In genomic region chr6:96015321-96015790, GRCh38 we compare ENCODE assay signal across 10 cellular contexts. TPM values are rescaled to one million over a fixed set of nuclear protein-coding genes. Genes with fewer than 3 reads are reported as not detected.
DNase-seq lines count a peak whose midpoint lies in the region; TF ChIP-seq lines count a peak whose summit lies in the region.
"Had no signal": no experiment of that assay in that cellular context is flagged by ENCODE, and none has a peak within 500 bp of the region (broad histone marks: within the 10 kb centered on the region; RNA-seq: fewer than 3 reads in every experiment).

No MANE protein-coding gene starts in this region.

- H3K4me3 Mint-ChIP-seq in Calu3 (ENCODE audit: low read depth, unreplicated experiment) (peak overlapping the region; percentile 72), nephron (peak overlapping the region; percentile 84 to 85 (median 85))
- H3K4me3 Mint-ChIP-seq in activated T-helper 2 cell treated with anti-CD3 and anti-CD28 coated beads, Interferon-gamma antibody, Interleukin-2, Interleukin-4, amounts not matched to agents 10 μg/mL and 5 μg/mL and 100 μg/mL, durations not matched to agents 14 hours and 24 hours and 36 hours (ENCODE audit: low read depth) = no peak overlapping the region

- no peaks in the 10 kb centered on the region for H3K36me3 ChIP-seq in left ventricle myocardium inferior

- no peaks in the 10 kb centered on the region for H3K4me1 ChIP-seq in left ventricle myocardium inferior

- no peaks in the 10 kb centered on the region for H3K9me3 Mint-ChIP-seq in Calu3 (ENCODE audit: low read depth, unreplicated experiment)
- no peaks in the 10 kb centered on the region for H3K9me3 Mint-ChIP-seq in nephron
- H3K9me3 Mint-ChIP-seq in activated T-helper 2 cell treated with anti-CD3 and anti-CD28 coated beads, Interferon-gamma antibody, Interleukin-2, Interleukin-4, amounts not matched to agents 10 μg/mL and 5 μg/mL and 100 μg/mL, durations not matched to agents 14 hours and 24 hours and 36 hours = no peaks in the 10 kb centered on the region

- TF ChIP-seq CTCF in Calu3 (IDR thresholded peaks at IDR 0.05; ENCODE audit: unreplicated experiment) (no peak), nephron (IDR thresholded peaks at IDR 0.05; ENCODE audit: unreplicated experiment in 3 of 3) (no peak), GM20000 (IDR thresholded peaks at IDR 0.05; ENCODE audit: extremely low read depth, missing control alignments) (no peak), left ventricle myocardium inferior (IDR thresholded peaks at IDR 0.05; ENCODE audit: borderline replicate concordance) (no peak)

- BruUV-seq in Calu3 (replicated peaks; lab: Mats Ljungman, UMichigan) = no TSS peak

- H3K36me3 Mint-ChIP-seq in Calu3 (ENCODE audit: insufficient read depth, unreplicated experiment) = peaks cover 17% of the 10 kb centered on the region
- H3K36me3 Mint-ChIP-seq in nephron (ENCODE audit: low read depth) = no peaks in the 10 kb centered on the region
- no peaks in the 10 kb centered on the region for H3K36me3 Mint-ChIP-seq in activated T-helper 2 cell treated with anti-CD3 and anti-CD28 coated beads, Interferon-gamma antibody, Interleukin-2, Interleukin-4, amounts not matched to agents 10 μg/mL and 5 μg/mL and 100 μg/mL, durations not matched to agents 14 hours and 24 hours and 36 hours (ENCODE audit: low read depth)

- H3K27ac Mint-ChIP-seq in Calu3 (ENCODE audit: unreplicated experiment) (no peak overlapping the region), nephron (peak overlapping the region; percentile 49 to 63 (median 54))
- H3K27ac Mint-ChIP-seq in activated T-helper 2 cell treated with anti-CD3 and anti-CD28 coated beads, Interferon-gamma antibody, Interleukin-2, Interleukin-4, amounts not matched to agents 10 μg/mL and 5 μg/mL and 100 μg/mL, durations not matched to agents 14 hours and 24 hours and 36 hours = no peak overlapping the region

- no peak overlapping the region for H3K4me3 ChIP-seq in left ventricle myocardium inferior

- H3K9me3 ChIP-seq in left ventricle myocardium inferior (replicated peaks) = no peaks in the 10 kb centered on the region

- intact Hi-C loops in Calu3 (cut with micrococcal nuclease; ENCODE audit: unreplicated experiment) = loop anchor here (5.0 kb wide), 1 partner anchor 583 kb away; no protein-coding TSS in a partner anchor
- intact Hi-C loops in activated T-helper 2 cell treated with anti-CD3 and anti-CD28 coated beads, Interferon-gamma antibody, Interleukin-2, Interleukin-4, amounts not matched to agents 10 μg/mL and 5 μg/mL and 100 μg/mL, durations not matched to agents 14 hours and 24 hours and 36 hours (cut with micrococcal nuclease) = no loop called here
- intact Hi-C loops in left ventricle myocardium inferior (cut with micrococcal nuclease) = no loop called here

- H3K27me3 Mint-ChIP-seq in Calu3 (ENCODE audit: unreplicated experiment) (no peaks in the 10 kb centered on the region), nephron (ENCODE audit: low read depth) (peaks cover 58% of the 10 kb centered on the region)
- H3K27me3 Mint-ChIP-seq in activated T-helper 2 cell treated with anti-CD3 and anti-CD28 coated beads, Interferon-gamma antibody, Interleukin-2, Interleukin-4, amounts not matched to agents 10 μg/mL and 5 μg/mL and 100 μg/mL, durations not matched to agents 14 hours and 24 hours and 36 hours (ENCODE audit: low read depth) = peaks cover 31% of the 10 kb centered on the region

- H3K4me1 Mint-ChIP-seq in Calu3 (ENCODE audit: low read depth, unreplicated experiment) (no peaks in the 10 kb centered on the region), nephron (no peaks in the 10 kb centered on the region)
- no peaks in the 10 kb centered on the region for H3K4me1 Mint-ChIP-seq in activated T-helper 2 cell treated with anti-CD3 and anti-CD28 coated beads, Interferon-gamma antibody, Interleukin-2, Interleukin-4, amounts not matched to agents 10 μg/mL and 5 μg/mL and 100 μg/mL, durations not matched to agents 14 hours and 24 hours and 36 hours (ENCODE audit: low read depth)

- CTCF ChIA-PET in Calu3 (lab: Charles Lee) = interaction anchor here (0.5 kb wide), 1 partner anchor 73 kb away, joined by 3 read pairs; no protein-coding TSS in a partner anchor

- DNase-seq in Calu3 (peak; percentile 53), NCI-H1930 (lab: John Stamatoyannopoulos, UW) (peak; percentile 62 to 68), cerebellum (ENCODE audit: low spot score) (peak; percentile 84), GM20000 (ENCODE audit: low spot score) (no peak), left ventricle myocardium inferior (no peak), cortex of kidney (lab: John Stamatoyannopoulos, UW) (no peak)
- no peak for DNase-seq in activated T-helper 2 cell treated with anti-CD3 and anti-CD28 coated beads, Interferon-gamma antibody, Interleukin-2, Interleukin-4, amounts not matched to agents 10 μg/mL and 5 μg/mL and 100 μg/mL, durations not matched to agents 14 hours and 24 hours and 36 hours (ENCODE audit: low spot score)

- no peak overlapping the region for H3K27ac ChIP-seq in left ventricle myocardium inferior (replicated peaks)
- H3K27ac ChIP-seq: C4-2B had no signal

- H3K27me3 ChIP-seq in left ventricle myocardium inferior (ENCODE audit: low read depth) = peaks cover 50% of the 10 kb centered on the region

RNA-seq across cellular contexts. Expression of gene FUT9, which starts 0.4 kb away (rescaled TPM):
- 1.9 and 2.0 TPM in 2 replicates for total RNA-seq in Calu3 (2022)
- total RNA-seq in cerebellum = 73.0 TPM
- total RNA-seq in activated T-helper 2 cell treated with anti-CD3 and anti-CD28 coated beads, Interferon-gamma antibody, Interleukin-2, Interleukin-4, amounts not matched to agents 10 μg/mL and 5 μg/mL and 100 μg/mL, durations not matched to agents 14 hours and 24 hours and 36 hours = not detected in 2 replicates
- total RNA-seq in left ventricle myocardium inferior = not detected
- total RNA-seq: endothelial cell of umbilical vein had no signal

Comparison
In these comparisons a context has a peak if more than half of its experiments do, and no peak if none do; other contexts are left out.
1. DNase-seq: peak in Calu3 (single experiment), NCI-H1930 (2 of 2) and cerebellum (single experiment); none in GM20000 (single experiment), activated T-helper 2 cell treated with anti-CD3 and anti-CD28 coated beads, Interferon-gamma antibody, Interleukin-2, Interleukin-4, amounts not matched to agents 10 μg/mL and 5 μg/mL and 100 μg/mL, durations not matched to agents 14 hours and 24 hours and 36 hours (single experiment), left ventricle myocardium inferior (single experiment) and cortex of kidney (single experiment).
2. H3K27ac Mint-ChIP-seq: peak in nephron (3 of 3); none in Calu3 (single experiment) and activated T-helper 2 cell treated with anti-CD3 and anti-CD28 coated beads, Interferon-gamma antibody, Interleukin-2, Interleukin-4, amounts not matched to agents 10 μg/mL and 5 μg/mL and 100 μg/mL, durations not matched to agents 14 hours and 24 hours and 36 hours (single experiment).
3. RNA of gene FUT9, which starts 0.4 kb away (total RNA-seq): 73.0 TPM in cerebellum (single experiment); 1.9 to 2.0 TPM in Calu3, not detected in activated T-helper 2 cell treated with anti-CD3 and anti-CD28 coated beads, Interferon-gamma antibody, Interleukin-2, Interleukin-4, amounts not matched to agents 10 μg/mL and 5 μg/mL and 100 μg/mL, durations not matched to agents 14 hours and 24 hours and 36 hours and not detected in left ventricle myocardium inferior (single experiment); every median in the first group is over 10 times any median in the second.